Comparison of ENCODE assay signal across 13 cellular contexts in the genomic region with DNA sequence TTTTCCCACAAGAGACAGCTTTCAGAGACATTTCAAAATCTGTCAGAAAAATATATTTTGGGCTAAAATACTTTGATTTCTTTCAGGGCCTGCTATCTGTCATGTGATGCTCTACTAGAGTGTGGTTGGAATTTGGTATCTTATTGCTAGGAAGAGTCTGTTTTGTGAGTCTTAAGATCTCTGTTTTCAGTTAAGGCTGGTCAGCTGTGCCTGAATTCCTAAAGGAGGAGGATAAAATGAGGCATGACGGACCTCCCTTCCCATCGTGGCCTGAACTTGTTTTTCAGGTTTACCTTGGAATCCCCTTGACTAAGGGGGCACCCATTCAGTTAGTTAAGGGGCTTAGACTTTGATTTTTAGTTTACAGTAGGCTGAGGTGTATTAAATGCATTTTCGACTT. TPM values are rescaled to one million over a fixed set of nuclear protein-coding genes. Genes with fewer than 3 reads are reported as not detected.
DNase-seq lines count a peak whose midpoint lies in the region; ATAC-seq and TF ChIP-seq lines count a peak whose summit lies in the region.
"Had no signal": no experiment of that assay in that cellular context is flagged by ENCODE, and none has a peak within 500 bp of the region (broad histone marks: within the 10 kb centered on the region; RNA-seq: fewer than 3 reads in every experiment).

No MANE protein-coding gene starts in this region.

- H3K18ac ChIP-seq in mesenchymal stem cell (ENCODE audit: low read depth in 1 of 2, low read length in 2 of 2) = no peak overlapping the region

- 44% methylated on average over 3 of the region's 3 CpGs for WGBS in mesenchymal stem cell

- no peak overlapping the region for H3K23ac ChIP-seq in mesenchymal stem cell (ENCODE audit: low read length in 2 of 2)

- no peak overlapping the region for H2AK5ac ChIP-seq in mesenchymal stem cell (ENCODE audit: low read length, severe bottlenecking)

- no peaks in the 10 kb centered on the region for H3K9me3 Mint-ChIP-seq in activated naive CD8-positive, alpha-beta T cell (ENCODE audit: low read depth)
- no peaks in the 10 kb centered on the region for H3K9me3 Mint-ChIP-seq in activated naive CD8-positive, alpha-beta T cell treated with anti-CD3 and anti-CD28 coated beads for 36 hours
- H3K9me3 Mint-ChIP-seq in chondrocyte (ENCODE audit: low read depth) = no peaks in the 10 kb centered on the region
- no peaks in the 10 kb centered on the region for H3K9me3 Mint-ChIP-seq in type B pancreatic cell
- H3K9me3 Mint-ChIP-seq: activated naive CD4-positive, alpha-beta T cell treated with anti-CD3 and anti-CD28 coated beads, Interleukin-2, amount 10 ng/mL, durations not matched to agents 7 days and 5 days had no signal

- no peak for ATAC-seq in omental fat pad (ENCODE audit: low FRiP score)

- peaks cover 21 to 37% of the 10 kb centered on the region in 2 experiments for H3K36me3 ChIP-seq in mesenchymal stem cell (ENCODE audit: control insufficient read depth in 1 of 2, insufficient read depth in 2 of 2, low read depth in 1 of 2, low read length in 2 of 2)
- H3K36me3 ChIP-seq: WERI-Rb-1 had no signal

- no peaks in the 10 kb centered on the region for H3K9me3 ChIP-seq in mesenchymal stem cell (ENCODE audit: control insufficient read depth, low read length)

- H3K79me1 ChIP-seq in mesenchymal stem cell (replicated peaks; ENCODE audit: low read length, poor library complexity, severe bottlenecking) = no peaks in the 10 kb centered on the region

- H4K91ac ChIP-seq in mesenchymal stem cell (ENCODE audit: low read length) = no peak overlapping the region

- peak overlapping the region; percentile 82 for H3K27ac ChIP-seq in mesenchymal stem cell (ENCODE audit: low read length, poor library complexity, severe bottlenecking)
- H3K27ac ChIP-seq: WERI-Rb-1 had no signal

- no peak overlapping the region for H2BK120ac ChIP-seq in mesenchymal stem cell (ENCODE audit: low read depth, low read length)

- H2BK15ac ChIP-seq in mesenchymal stem cell (ENCODE audit: low read depth, poor library complexity, severe bottlenecking) = no peak overlapping the region

- no peaks in the 10 kb centered on the region for H3K27me3 Mint-ChIP-seq in activated naive CD8-positive, alpha-beta T cell
- H3K27me3 Mint-ChIP-seq in activated naive CD8-positive, alpha-beta T cell treated with anti-CD3 and anti-CD28 coated beads for 36 hours = no peaks in the 10 kb centered on the region
- no peaks in the 10 kb centered on the region for H3K27me3 Mint-ChIP-seq in chondrocyte (ENCODE audit: low read depth)
- H3K27me3 Mint-ChIP-seq in type B pancreatic cell = no peaks in the 10 kb centered on the region
- H3K27me3 Mint-ChIP-seq: activated naive CD4-positive, alpha-beta T cell treated with anti-CD3 and anti-CD28 coated beads, Interleukin-2, amount 10 ng/mL, durations not matched to agents 7 days and 5 days had no signal

- H3K14ac ChIP-seq in mesenchymal stem cell (ENCODE audit: low read length in 2 of 2) = no peak overlapping the region

- H3K4me3 Mint-ChIP-seq in activated naive CD8-positive, alpha-beta T cell = no peak overlapping the region
- no peak overlapping the region for H3K4me3 Mint-ChIP-seq in activated naive CD8-positive, alpha-beta T cell treated with anti-CD3 and anti-CD28 coated beads for 36 hours
- H3K4me3 Mint-ChIP-seq in chondrocyte (ENCODE audit: unreplicated experiment) (no peak overlapping the region), type B pancreatic cell (peak overlapping the region; percentile 40)
- H3K4me3 Mint-ChIP-seq: activated naive CD4-positive, alpha-beta T cell treated with anti-CD3 and anti-CD28 coated beads, Interleukin-2, amount 10 ng/mL, durations not matched to agents 7 days and 5 days had no signal

- no peak overlapping the region for H2BK12ac ChIP-seq in mesenchymal stem cell (ENCODE audit: low read length in 2 of 2)

- TF ChIP-seq CTCF in chondrocyte (IDR thresholded peaks at IDR 0.05) (no peak), type B pancreatic cell (conservative IDR thresholded peaks at IDR 0.05) (no peak), omental fat pad (IDR thresholded peaks at IDR 0.05) (no peak)

- H3K9ac ChIP-seq in mesenchymal stem cell (ENCODE audit: low read length) = peak overlapping the region; percentile 85

- H3K27ac Mint-ChIP-seq in activated naive CD8-positive, alpha-beta T cell = peak overlapping the region; percentile 54
- H3K27ac Mint-ChIP-seq in activated naive CD8-positive, alpha-beta T cell treated with anti-CD3 and anti-CD28 coated beads for 36 hours = no peak overlapping the region
- peak overlapping the region; percentile 97 for H3K27ac Mint-ChIP-seq in chondrocyte (ENCODE audit: unreplicated experiment)
- peak overlapping the region; percentile 65 for H3K27ac Mint-ChIP-seq in type B pancreatic cell
- H3K27ac Mint-ChIP-seq: activated naive CD4-positive, alpha-beta T cell treated with anti-CD3 and anti-CD28 coated beads, Interleukin-2, amount 10 ng/mL, durations not matched to agents 7 days and 5 days had no signal

- DNase-seq in activated naive CD8-positive, alpha-beta T cell treated with anti-CD3 and anti-CD28 coated beads for 36 hours = no peak
- DNase-seq in chondrocyte (ENCODE audit: low spot score) (no peak), mesenchymal stem cell (no peak), type B pancreatic cell (ENCODE audit: extremely low spot score, unreplicated experiment) (no peak), nucleus accumbens (lab: John Stamatoyannopoulos, UW) (no peak), omental fat pad (ENCODE audit: low spot score) (no peak)
- no peak for DNase-seq in activated CD4-positive, CD25-positive, alpha-beta regulatory T cell treated with anti-CD3 and anti-CD28 coated beads, Interleukin-2, amount 50 U/mL, for 72 hours
- DNase-seq: activated naive CD4-positive, alpha-beta T cell treated with anti-CD3 and anti-CD28 coated beads, Interleukin-2, amount 10 ng/mL, durations not matched to agents 7 days and 5 days; NCI-H1436 treated with DMSO at 0.1 percent for 48 hours; OCI-M1; small intestine; WERI-Rb-1 had no signal

- no peak overlapping the region for H3K4ac ChIP-seq in mesenchymal stem cell (ENCODE audit: low read depth in 1 of 2, low read length in 2 of 2)

- H2BK5ac ChIP-seq in mesenchymal stem cell (ENCODE audit: low read depth, low read length, poor library complexity, severe bottlenecking) = no peak overlapping the region

- no peak overlapping the region for H3K4me2 ChIP-seq in mesenchymal stem cell (ENCODE audit: low read length, poor library complexity, severe bottlenecking)

- H3K27me3 ChIP-seq in mesenchymal stem cell (ENCODE audit: control insufficient read depth in 1 of 2, insufficient read depth in 1 of 2, low read length in 2 of 2) = no peaks in the 10 kb centered on the region

- peak overlapping the region in 1 of 2 experiments; percentile 31 for H3K4me3 ChIP-seq in mesenchymal stem cell (ENCODE audit: insufficient read depth in 1 of 2, low read depth in 1 of 2, low read length in 2 of 2)

- no peak overlapping the region for H2AFZ ChIP-seq in mesenchymal stem cell (ENCODE audit: low read depth, low read length)

- peaks cover 47% of the 10 kb centered on the region for H3K4me1 ChIP-seq in mesenchymal stem cell (ENCODE audit: control insufficient read depth, insufficient read depth, low read depth, low read length)

- H3K36me3 Mint-ChIP-seq in activated naive CD8-positive, alpha-beta T cell = peaks cover 11% of the 10 kb centered on the region
- H3K36me3 Mint-ChIP-seq in activated naive CD8-positive, alpha-beta T cell treated with anti-CD3 and anti-CD28 coated beads for 36 hours = peaks cover 2% of the 10 kb centered on the region
- H3K36me3 Mint-ChIP-seq in chondrocyte (ENCODE audit: low read depth) (peaks cover 14% of the 10 kb centered on the region), type B pancreatic cell (peaks cover 31% of the 10 kb centered on the region)

- H3K4me1 Mint-ChIP-seq in activated naive CD8-positive, alpha-beta T cell (ENCODE audit: low read depth) = peaks cover 42% of the 10 kb centered on the region
- peaks cover 37% of the 10 kb centered on the region for H3K4me1 Mint-ChIP-seq in activated naive CD8-positive, alpha-beta T cell treated with anti-CD3 and anti-CD28 coated beads for 36 hours
- peaks cover 80% of the 10 kb centered on the region for H3K4me1 Mint-ChIP-seq in chondrocyte (ENCODE audit: low read depth)
- H3K4me1 Mint-ChIP-seq in type B pancreatic cell (ENCODE audit: unreplicated experiment) = peaks cover 59% of the 10 kb centered on the region

- no peak overlapping the region for H4K8ac ChIP-seq in mesenchymal stem cell (ENCODE audit: low read length)

RNA-seq across cellular contexts. Expression of gene CAPN2, which starts 18.1 kb away (rescaled TPM):
- 10 to 100 TPM; 23.6 to 24.3 TPM for total RNA-seq in activated naive CD8-positive, alpha-beta T cell treated with anti-CD3 and anti-CD28 coated beads for 36 hours
- 202 to 241 TPM (median 238 TPM) in 3 replicates for total RNA-seq in chondrocyte
- polyA plus RNA-seq in mesenchymal stem cell (2013, experiment 1 of 2) = 247 TPM
- polyA plus RNA-seq in mesenchymal stem cell (2013, experiment 2 of 2) = 249 TPM
- total RNA-seq in type B pancreatic cell (ENCODE audit: low replicate concordance) = 111 and 120 TPM in 2 replicates
- total RNA-seq in omental fat pad = 100 to 1,000 TPM; 171 to 314 (median 229) TPM
